Comparison of ENCODE assay signal across 19 cellular contexts in genomic region chr7:130365093-130365492, GRCh38. TPM values are rescaled to one million over a fixed set of nuclear protein-coding genes. Genes with fewer than 3 reads are reported as not detected.
A peak's percentile ranks its signal among the peaks of the same experiment; 100 is the strongest.
DNase-seq lines count a peak whose midpoint lies in the region; ATAC-seq and TF ChIP-seq lines count a peak whose summit lies in the region.
"Had no signal": no experiment of that assay in that cellular context is flagged by ENCODE, and none has a peak within 500 bp of the region (broad histone marks: within the 10 kb centered on the region; RNA-seq: fewer than 3 reads in every experiment).

No MANE protein-coding gene starts in this region.

- H3K4me3 Mint-ChIP-seq in neural progenitor cell = peak overlapping the region; percentile 36
- H3K4me3 Mint-ChIP-seq in activated CD8-positive, alpha-beta T cell treated with anti-CD3 and anti-CD28 coated beads for 36 hours = no peak overlapping the region
- no peak overlapping the region for H3K4me3 Mint-ChIP-seq in natural killer cell treated with Interleukin-12 subunit alpha and Interleukin-12 subunit beta and Interleukin-15 and Interleukin-18, amount 100 ng/mL, for 72 hours
- H3K4me3 Mint-ChIP-seq: dendritic cell treated with granulocyte-macrophage colony-stimulating factor and Interleukin-4, amounts not matched to agents 40 ng/mL and 50 ng/mL, for 4 days; T-helper 1 cell treated with Interleukin-12 subunit alpha and Interleukin-12 subunit beta and Interleukin-4 antibody, amounts not matched to agents 30 μg/mL and 1 μg/mL, for 36 hours had no signal

- peaks cover 12% of the 10 kb centered on the region for H3K9me3 Mint-ChIP-seq in neural progenitor cell
- H3K9me3 Mint-ChIP-seq in activated CD8-positive, alpha-beta T cell treated with anti-CD3 and anti-CD28 coated beads for 36 hours = peaks cover 10% of the 10 kb centered on the region
- H3K9me3 Mint-ChIP-seq in natural killer cell treated with Interleukin-12 subunit alpha and Interleukin-12 subunit beta and Interleukin-15 and Interleukin-18, amount 100 ng/mL, for 72 hours = peaks cover 3% of the 10 kb centered on the region

- H3K27ac ChIP-seq in neural progenitor cell = no peak overlapping the region
- peak overlapping the region in 1 of 2 donors; percentile 40 for H3K27ac ChIP-seq in breast epithelium

- no peaks in the 10 kb centered on the region for H3K9me3 ChIP-seq in neural progenitor cell (ENCODE audit: low read depth)
- no peaks in the 10 kb centered on the region for H3K9me3 ChIP-seq in breast epithelium

- H3K4me1 Mint-ChIP-seq in neural progenitor cell = peaks cover 56% of the 10 kb centered on the region
- H3K4me1 Mint-ChIP-seq in activated CD8-positive, alpha-beta T cell treated with anti-CD3 and anti-CD28 coated beads for 36 hours (ENCODE audit: low read depth) = peaks cover 28% of the 10 kb centered on the region
- H3K4me1 Mint-ChIP-seq in natural killer cell treated with Interleukin-12 subunit alpha and Interleukin-12 subunit beta and Interleukin-15 and Interleukin-18, amount 100 ng/mL, for 72 hours (ENCODE audit: low read depth in 2 of 2) = peaks cover 6 to 8% of the 10 kb centered on the region in 2 donors

- no peaks in the 10 kb centered on the region for H3F3A ChIP-seq in neural progenitor cell (ENCODE audit: low read depth)

- H3K27me3 Mint-ChIP-seq in neural progenitor cell (ENCODE audit: insufficient read depth, low read depth) = peaks cover 11% of the 10 kb centered on the region
- H3K27me3 Mint-ChIP-seq in activated CD8-positive, alpha-beta T cell treated with anti-CD3 and anti-CD28 coated beads for 36 hours = no peaks in the 10 kb centered on the region
- peaks cover 0 to 6% of the 10 kb centered on the region in 2 donors for H3K27me3 Mint-ChIP-seq in natural killer cell treated with Interleukin-12 subunit alpha and Interleukin-12 subunit beta and Interleukin-15 and Interleukin-18, amount 100 ng/mL, for 72 hours
- H3K27me3 Mint-ChIP-seq: dendritic cell treated with granulocyte-macrophage colony-stimulating factor and Interleukin-4, amounts not matched to agents 40 ng/mL and 50 ng/mL, for 4 days had no signal

- no peak overlapping the region for H2AFZ ChIP-seq in neural progenitor cell (replicated peaks)

- H3K27ac Mint-ChIP-seq in neural progenitor cell = peak overlapping the region; percentile 99
- H3K27ac Mint-ChIP-seq in activated CD8-positive, alpha-beta T cell treated with anti-CD3 and anti-CD28 coated beads for 36 hours = no peak overlapping the region
- H3K27ac Mint-ChIP-seq in natural killer cell treated with Interleukin-12 subunit alpha and Interleukin-12 subunit beta and Interleukin-15 and Interleukin-18, amount 100 ng/mL, for 72 hours = no peak overlapping the region
- H3K27ac Mint-ChIP-seq: dendritic cell treated with granulocyte-macrophage colony-stimulating factor and Interleukin-4, amounts not matched to agents 40 ng/mL and 50 ng/mL, for 4 days; T-helper 1 cell treated with Interleukin-12 subunit alpha and Interleukin-12 subunit beta and Interleukin-4 antibody, amounts not matched to agents 30 μg/mL and 1 μg/mL, for 36 hours had no signal

- in situ Hi-C loops in astrocyte of the cerebellum (cut with HindIII; ENCODE audit: low sequenced_read_pairs) = no loop called here

- DNase-seq in cardiac septum (ENCODE audit: low spot score) (peak; percentile 5), left cardiac atrium (no peak), astrocyte of the cerebellum (ENCODE audit: low read depth) (peak; percentile 76), neural progenitor cell (ENCODE audit: low spot score) (no peak), breast epithelium (ENCODE audit: low spot score in 2 of 2) (no peak)
- no peak for DNase-seq in activated CD8-positive, alpha-beta T cell treated with anti-CD3 and anti-CD28 coated beads for 36 hours
- DNase-seq in natural killer cell treated with Interleukin-12 subunit alpha and Interleukin-12 subunit beta and Interleukin-15 and Interleukin-18, amount 100 ng/mL, for 72 hours (ENCODE audit: low spot score) = no peak
- DNase-seq: activated CD4-positive, alpha-beta T cell treated with anti-CD3 and anti-CD28 coated beads for 1 hour; AML-193; amniotic stem cell; DND-41; left ventricle myocardium superior; MM.1S; naive thymus-derived CD4-positive, alpha-beta T cell; NCI-H226 had no signal

- H3K36me3 Mint-ChIP-seq in neural progenitor cell = peaks cover 2% of the 10 kb centered on the region
- no peaks in the 10 kb centered on the region for H3K36me3 Mint-ChIP-seq in activated CD8-positive, alpha-beta T cell treated with anti-CD3 and anti-CD28 coated beads for 36 hours (ENCODE audit: low read depth)
- no peaks in the 10 kb centered on the region for H3K36me3 Mint-ChIP-seq in natural killer cell treated with Interleukin-12 subunit alpha and Interleukin-12 subunit beta and Interleukin-15 and Interleukin-18, amount 100 ng/mL, for 72 hours

- CTCF ChIA-PET in activated CD8-positive, alpha-beta T cell treated with anti-CD3 and anti-CD28 coated beads for 36 hours (lab: Charles Lee) = no interaction called here

- intact Hi-C loops in cardiac septum (cut with DNase I) (loop anchor here (10.0 kb wide), 1 partner anchor 80 kb away; the partner anchor contains the start of gene CEP41), left cardiac atrium (cut with DNase I) (no loop called here), breast epithelium (cut with DNase I; ENCODE audit: low total_unique reads) (no loop called here)
- intact Hi-C loops in activated CD8-positive, alpha-beta T cell treated with anti-CD3 and anti-CD28 coated beads for 36 hours (cut with micrococcal nuclease) = no loop called here

- H3K4me3 ChIP-seq in astrocyte of the cerebellum (ENCODE audit: low read depth, low read length) = no peak overlapping the region
- no peak overlapping the region for H3K4me3 ChIP-seq in neural progenitor cell
- H3K4me3 ChIP-seq in breast epithelium = no peak overlapping the region

- TF ChIP-seq CTCF in astrocyte of the cerebellum (IDR thresholded peaks at IDR 0.05; ENCODE audit: low read depth, low read length, missing control alignments) (no peak), neural progenitor cell (IDR thresholded peaks at IDR 0.05) (no peak), breast epithelium (IDR thresholded peaks at IDR 0.05) (no peak)
- TF ChIP-seq CTCF in activated CD8-positive, alpha-beta T cell treated with anti-CD3 and anti-CD28 coated beads for 36 hours (IDR thresholded peaks at IDR 0.05) = no peak

- no peak overlapping the region for H3K4me2 ChIP-seq in neural progenitor cell

- no peaks in the 10 kb centered on the region for H3K79me2 ChIP-seq in neural progenitor cell (ENCODE audit: low read depth)

- no peaks in the 10 kb centered on the region for H3K27me3 ChIP-seq in neural progenitor cell
- no peaks in the 10 kb centered on the region for H3K27me3 ChIP-seq in breast epithelium

- POLR2A ChIA-PET in activated CD8-positive, alpha-beta T cell treated with anti-CD3 and anti-CD28 coated beads for 36 hours (lab: Charles Lee) = no interaction called here

- no peak overlapping the region for H3K9ac ChIP-seq in neural progenitor cell

- ATAC-seq in left cardiac atrium = no peak
- ATAC-seq in activated CD8-positive, alpha-beta T cell treated with anti-CD3 and anti-CD28 coated beads for 36 hours = no peak
- no peak for ATAC-seq in natural killer cell treated with Interleukin-12 subunit alpha and Interleukin-12 subunit beta and Interleukin-15 and Interleukin-18, amount 100 ng/mL, for 72 hours
- ATAC-seq in HG03342 (IDR thresholded peaks at IDR 0.05; ENCODE audit: unreplicated experiment) = no peak
- ATAC-seq: left ventricle myocardium superior; naive thymus-derived CD4-positive, alpha-beta T cell had no signal

- H3K36me3 ChIP-seq in neural progenitor cell = no peaks in the 10 kb centered on the region
- H3K36me3 ChIP-seq in breast epithelium = no peaks in the 10 kb centered on the region

- TF ChIP-seq POLR2A in breast epithelium (IDR thresholded peaks at IDR 0.05) = no peak

- H3K4me1 ChIP-seq in neural progenitor cell (no peaks in the 10 kb centered on the region), breast epithelium (peaks cover 6 to 13% of the 10 kb centered on the region in 2 donors)

- no peaks in the 10 kb centered on the region for H4K20me1 ChIP-seq in neural progenitor cell (ENCODE audit: low read depth)

RNA-seq across cellular contexts. Expression of gene CPA1, which starts 15.2 kb away (rescaled TPM):
- total RNA-seq in cardiac septum (not detected), left cardiac atrium (under 1 TPM; 0.29 TPM), neural progenitor cell (ENCODE audit: low replicate concordance) (not detected in 2 replicates), breast epithelium (under 1 TPM in 2 of 3 donors, not detected in 1; 0.73 to 0.96 TPM)
- not detected for total RNA-seq in activated CD8-positive, alpha-beta T cell treated with anti-CD3 and anti-CD28 coated beads for 36 hours
- total RNA-seq in natural killer cell treated with Interleukin-12 subunit alpha and Interleukin-12 subunit beta and Interleukin-15 and Interleukin-18, amount 100 ng/mL, for 72 hours = not detected
- total RNA-seq: left ventricle myocardium superior; naive thymus-derived CD4-positive, alpha-beta T cell had no signal

RNA-seq across cellular contexts. Expression of gene CPA5, which starts 20.5 kb away (rescaled TPM):
- total RNA-seq in cardiac septum (not detected), left cardiac atrium (not detected), neural progenitor cell (ENCODE audit: low replicate concordance) (0.50 TPM in 1 of 2 replicates, not detected in the other), breast epithelium (not detected)
- total RNA-seq in activated CD8-positive, alpha-beta T cell treated with anti-CD3 and anti-CD28 coated beads for 36 hours = under 1 TPM; 0.25 to 0.88 TPM
- total RNA-seq in natural killer cell treated with Interleukin-12 subunit alpha and Interleukin-12 subunit beta and Interleukin-15 and Interleukin-18, amount 100 ng/mL, for 72 hours = not detected
- total RNA-seq: left ventricle myocardium superior, subcutaneous adipose tissue had no signal

Comparison
In these comparisons a context has a peak if more than half of its experiments do, and no peak if none do; other contexts are left out.
1. DNase-seq: peak in cardiac septum (single experiment) and astrocyte of the cerebellum (single experiment); none in left cardiac atrium (single experiment), neural progenitor cell (single experiment), activated CD8-positive, alpha-beta T cell treated with anti-CD3 and anti-CD28 coated beads for 36 hours (single experiment), breast epithelium (0 of 2) and natural killer cell treated with Interleukin-12 subunit alpha and Interleukin-12 subunit beta and Interleukin-15 and Interleukin-18, amount 100 ng/mL, for 72 hours (single experiment).